ENCODE assay signal across 2 cellular contexts in the genomic region with DNA sequence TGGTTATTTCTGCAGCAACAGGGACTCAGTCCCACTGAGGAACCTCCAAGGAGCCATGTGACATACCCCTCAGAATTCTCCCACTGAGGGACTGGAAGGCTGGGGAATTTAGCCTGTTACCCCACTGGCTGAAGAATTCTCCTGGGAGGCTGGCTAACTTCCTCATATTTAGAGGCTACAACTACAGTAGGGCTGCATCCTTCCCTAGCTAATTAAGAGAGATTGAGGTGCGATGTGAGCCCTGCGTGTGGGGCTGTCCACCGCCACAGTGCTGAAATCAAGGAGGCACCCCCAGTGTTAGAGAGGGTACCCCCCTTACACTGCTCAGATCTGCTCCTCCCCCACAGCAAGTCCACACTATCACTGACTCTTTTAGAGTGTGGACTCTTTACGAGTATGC.
TF ChIP-seq lines count a peak whose summit lies in the region.

No MANE protein-coding gene starts in this region.

TF ChIP-seq in HepG2, 621 proteins besides CTCF, POLR2A, EP300 and RAD21:
- TF ChIP-seq REST (IDR thresholded peaks at IDR 0.05; ENCODE audit: borderline replicate concordance in 1 of 2, low read depth in 1 of 2, low read length in 2 of 2) (peak; percentile 14 to 81), NR2F1 (CRISPR knock-in tag; IDR thresholded peaks at IDR 0.05) (no peak)
- TF ChIP-seq, protein P1, sequence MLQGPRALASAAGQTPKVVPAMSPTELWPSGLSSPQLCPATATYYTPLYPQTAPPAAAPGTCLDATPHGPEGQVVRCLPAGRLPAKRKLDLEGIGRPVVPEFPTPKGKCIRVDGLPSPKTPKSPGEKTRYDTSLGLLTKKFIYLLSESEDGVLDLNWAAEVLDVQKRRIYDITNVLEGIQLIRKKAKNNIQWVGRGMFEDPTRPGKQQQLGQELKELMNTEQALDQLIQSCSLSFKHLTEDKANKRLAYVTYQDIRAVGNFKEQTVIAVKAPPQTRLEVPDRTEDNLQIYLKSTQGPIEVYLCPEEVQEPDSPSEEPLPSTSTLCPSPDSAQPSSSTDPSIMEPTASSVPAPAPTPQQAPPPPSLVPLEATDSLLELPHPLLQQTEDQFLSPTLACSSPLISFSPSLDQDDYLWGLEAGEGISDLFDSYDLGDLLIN (CRISPR knock-in tag; IDR thresholded peaks at IDR 0.05; ENCODE audit: borderline replicate concordance): no peak

TF ChIP-seq in PFSK-1, 5 proteins besides CTCF, POLR2A, EP300 and RAD21:
- TF ChIP-seq REST (IDR thresholded peaks at IDR 0.05; ENCODE audit: insufficient read depth in 1 of 2, low read depth in 2 of 2, low read length in 2 of 2) (peak; percentile 64 to 90), POLR2AphosphoS5 (IDR thresholded peaks at IDR 0.05; ENCODE audit: low read depth, low read length) (no peak), SIN3A (IDR thresholded peaks at IDR 0.05; ENCODE audit: borderline replicate concordance, insufficient read depth, low read length) (no peak), FOXP2 (optimal IDR thresholded peaks at IDR 0.05; ENCODE audit: borderline replicate concordance, extremely low read depth, extremely low read length, insufficient read depth) (no peak), TAF1 (IDR thresholded peaks at IDR 0.05; ENCODE audit: borderline replicate concordance, insufficient read depth, low read length) (no peak)
